8 cellular contexts compared by ENCODE assay signal in the genomic region with DNA sequence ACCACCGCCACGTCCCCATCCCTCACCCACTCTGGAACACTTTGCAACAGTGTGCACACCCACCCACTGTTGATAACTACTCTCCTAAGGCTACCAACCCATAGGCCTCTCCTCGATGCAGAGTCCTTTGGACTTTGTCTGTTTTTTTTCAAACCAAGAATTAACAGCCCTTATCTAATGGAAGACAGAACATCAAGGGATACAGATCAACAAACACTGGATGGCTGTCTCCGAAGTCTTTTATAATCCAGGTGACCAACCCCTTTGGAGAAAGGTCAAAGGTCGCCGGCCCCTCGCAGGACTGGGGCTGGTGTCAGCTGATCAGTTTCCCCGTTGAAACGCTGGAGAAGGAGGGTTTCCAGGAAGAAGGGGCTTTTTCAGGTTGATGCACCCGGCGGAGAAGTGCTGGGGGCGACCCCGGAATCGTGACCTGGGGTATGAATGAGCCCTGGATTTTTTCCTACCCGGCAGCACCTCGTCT. TPM values are rescaled to one million over a fixed set of nuclear protein-coding genes. Genes with fewer than 3 reads are reported as not detected.
DNase-seq lines count a peak whose midpoint lies in the region; ATAC-seq and TF ChIP-seq lines count a peak whose summit lies in the region.

No MANE protein-coding gene starts in this region.

- peaks cover 22% of the 10 kb centered on the region for H3K36me3 Mint-ChIP-seq in WTC11

- POLR2A ChIA-PET in WTC11 (lab: Charles Lee), result interaction anchor here (0.6 to 1.8 kb wide), 6 partner anchors 53 to 148 kb away, joined by 3 to 8 read pairs (median 5); a partner anchor contains a TSS

- H3K27ac ChIP-seq in neutrophil, result peak overlapping the region; percentile 88

- H3K9me3 Mint-ChIP-seq in WTC11, result peaks cover 5% of the 10 kb centered on the region; the same call in 1 of the 2 replicates

- H3K4me3 Mint-ChIP-seq in WTC11, result peak overlapping the region; percentile 85

- no peaks in the 10 kb centered on the region for H3K27me3 ChIP-seq in neutrophil

- H3K4me3 ChIP-seq in fibroblast of villous mesenchyme (ENCODE audit: low read depth, low read length), result peak overlapping the region; percentile 78
- H3K4me3 ChIP-seq in neutrophil (ENCODE audit: low read depth in 1 of 2, low read length in 1 of 2), result peak overlapping the region; percentile 71 to 72

- TF ChIP-seq CTCF in WTC11 (IDR thresholded peaks at IDR 0.05) (no peak), fibroblast of villous mesenchyme (IDR thresholded peaks at IDR 0.05; ENCODE audit: insufficient read depth, low read depth, low read length) (no peak), neutrophil (IDR thresholded peaks at IDR 0.05) (no peak)

- ATAC-seq in GM21717 (IDR thresholded peaks at IDR 0.05; ENCODE audit: unreplicated experiment), result peak; percentile 28
- ATAC-seq in WTC11, result peak; percentile 3; the same call in 1 of the 2 replicates

- peak overlapping the region; percentile 91 for H3K27ac Mint-ChIP-seq in WTC11

- H3K36me3 ChIP-seq in neutrophil, result peaks cover 3% of the 10 kb centered on the region

- no peaks in the 10 kb centered on the region for H3K27me3 Mint-ChIP-seq in WTC11 (ENCODE audit: low read depth)

- peaks cover 13% of the 10 kb centered on the region for H3K4me1 Mint-ChIP-seq in WTC11

- CTCF ChIA-PET in WTC11 (lab: Charles Lee), result interaction anchor here (0.9 to 2.2 kb wide), 24 partner anchors 14 to 413 kb away, joined by 3 to 28 read pairs (median 6); a partner anchor contains a TSS

- peak; percentile 56 for DNase-seq in DMS53 (lab: John Stamatoyannopoulos, UW)
- DNase-seq in DMS53 treated with DMSO at 0.1 percent for 48 hours (lab: John Stamatoyannopoulos, UW; ENCODE audit: unreplicated experiment), result no peak
- peak; percentile 29 for DNase-seq in HuH-7.5 (ENCODE audit: low spot score)
- DNase-seq in WTC11 (ENCODE audit: low spot score), result peak; percentile 45
- DNase-seq in fibroblast of villous mesenchyme (ENCODE audit: low read depth), result peak; percentile 35
- no peak for DNase-seq in dedifferentiated amniotic fluid mesenchymal stem cell (ENCODE audit: extremely low spot score)

- H3K9me3 ChIP-seq in neutrophil, result no peaks in the 10 kb centered on the region

- peaks cover 48 to 51% of the 10 kb centered on the region in 2 experiments for H3K4me1 ChIP-seq in neutrophil (ENCODE audit: control insufficient read depth in 1 of 2, insufficient read depth in 1 of 2, low read depth in 1 of 2, low read length in 1 of 2)

TF ChIP-seq in WTC11, 78 proteins besides CTCF, POLR2A, EP300 and RAD21:
- TF ChIP-seq, protein P1, sequence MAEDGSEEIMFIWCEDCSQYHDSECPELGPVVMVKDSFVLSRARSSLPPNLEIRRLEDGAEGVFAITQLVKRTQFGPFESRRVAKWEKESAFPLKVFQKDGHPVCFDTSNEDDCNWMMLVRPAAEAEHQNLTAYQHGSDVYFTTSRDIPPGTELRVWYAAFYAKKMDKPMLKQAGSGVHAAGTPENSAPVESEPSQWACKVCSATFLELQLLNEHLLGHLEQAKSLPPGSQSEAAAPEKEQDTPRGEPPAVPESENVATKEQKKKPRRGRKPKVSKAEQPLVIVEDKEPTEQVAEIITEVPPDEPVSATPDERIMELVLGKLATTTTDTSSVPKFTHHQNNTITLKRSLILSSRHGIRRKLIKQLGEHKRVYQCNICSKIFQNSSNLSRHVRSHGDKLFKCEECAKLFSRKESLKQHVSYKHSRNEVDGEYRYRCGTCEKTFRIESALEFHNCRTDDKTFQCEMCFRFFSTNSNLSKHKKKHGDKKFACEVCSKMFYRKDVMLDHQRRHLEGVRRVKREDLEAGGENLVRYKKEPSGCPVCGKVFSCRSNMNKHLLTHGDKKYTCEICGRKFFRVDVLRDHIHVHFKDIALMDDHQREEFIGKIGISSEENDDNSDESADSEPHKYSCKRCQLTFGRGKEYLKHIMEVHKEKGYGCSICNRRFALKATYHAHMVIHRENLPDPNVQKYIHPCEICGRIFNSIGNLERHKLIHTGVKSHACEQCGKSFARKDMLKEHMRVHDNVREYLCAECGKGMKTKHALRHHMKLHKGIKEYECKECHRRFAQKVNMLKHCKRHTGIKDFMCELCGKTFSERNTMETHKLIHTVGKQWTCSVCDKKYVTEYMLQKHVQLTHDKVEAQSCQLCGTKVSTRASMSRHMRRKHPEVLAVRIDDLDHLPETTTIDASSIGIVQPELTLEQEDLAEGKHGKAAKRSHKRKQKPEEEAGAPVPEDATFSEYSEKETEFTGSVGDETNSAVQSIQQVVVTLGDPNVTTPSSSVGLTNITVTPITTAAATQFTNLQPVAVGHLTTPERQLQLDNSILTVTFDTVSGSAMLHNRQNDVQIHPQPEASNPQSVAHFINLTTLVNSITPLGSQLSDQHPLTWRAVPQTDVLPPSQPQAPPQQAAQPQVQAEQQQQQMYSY (CRISPR knock-in tag; IDR thresholded peaks at IDR 0.05), result no peak
- TF ChIP-seq TEAD4 (CRISPR knock-in tag; IDR thresholded peaks at IDR 0.05) (no peak), IRF2 (CRISPR knock-in tag; IDR thresholded peaks at IDR 0.05; ENCODE audit: borderline replicate concordance, low read depth) (no peak)
- TF ChIP-seq, protein P2, sequence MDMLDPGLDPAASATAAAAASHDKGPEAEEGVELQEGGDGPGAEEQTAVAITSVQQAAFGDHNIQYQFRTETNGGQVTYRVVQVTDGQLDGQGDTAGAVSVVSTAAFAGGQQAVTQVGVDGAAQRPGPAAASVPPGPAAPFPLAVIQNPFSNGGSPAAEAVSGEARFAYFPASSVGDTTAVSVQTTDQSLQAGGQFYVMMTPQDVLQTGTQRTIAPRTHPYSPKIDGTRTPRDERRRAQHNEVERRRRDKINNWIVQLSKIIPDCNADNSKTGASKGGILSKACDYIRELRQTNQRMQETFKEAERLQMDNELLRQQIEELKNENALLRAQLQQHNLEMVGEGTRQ (CRISPR knock-in tag; IDR thresholded peaks at IDR 0.05), result peak; percentile 68
- TF ChIP-seq, protein P3, sequence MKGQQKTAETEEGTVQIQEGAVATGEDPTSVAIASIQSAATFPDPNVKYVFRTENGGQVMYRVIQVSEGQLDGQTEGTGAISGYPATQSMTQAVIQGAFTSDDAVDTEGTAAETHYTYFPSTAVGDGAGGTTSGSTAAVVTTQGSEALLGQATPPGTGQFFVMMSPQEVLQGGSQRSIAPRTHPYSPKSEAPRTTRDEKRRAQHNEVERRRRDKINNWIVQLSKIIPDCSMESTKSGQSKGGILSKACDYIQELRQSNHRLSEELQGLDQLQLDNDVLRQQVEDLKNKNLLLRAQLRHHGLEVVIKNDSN (CRISPR knock-in tag; IDR thresholded peaks at IDR 0.05), result peak; percentile 64; the same call in 1 of the 2 replicates

RNA-seq across cellular contexts. Expression of a gene that starts 0.5 kb away (rescaled TPM):
- total RNA-seq in WTC11 (2021) (32.0 to 37.7 TPM (median 32.9 TPM) in 3 replicates), fibroblast of villous mesenchyme (28.3 and 47.5 TPM in 2 replicates)

RNA-seq across cellular contexts. Expression of a gene that starts 54.0 kb away (rescaled TPM):
- 3.7 to 7.2 TPM (median 4.2 TPM) in 3 replicates for total RNA-seq in WTC11 (2021)
- total RNA-seq in fibroblast of villous mesenchyme, result 15.1 and 15.5 TPM in 2 replicates

Comparison
In these comparisons a context has a peak if more than half of its experiments do, and no peak if none do; other contexts are left out.
1. DNase-seq: peak in DMS53 (single experiment), HuH-7.5 (single experiment), WTC11 (single experiment) and fibroblast of villous mesenchyme (single experiment); none in DMS53 treated with DMSO at 0.1 percent for 48 hours (single experiment) and dedifferentiated amniotic fluid mesenchymal stem cell (single experiment).